Comparison of ENCODE assay signal across 14 cellular contexts in genomic region chr1:161420763-161421455, GRCh38. TPM values are rescaled to one million over a fixed set of nuclear protein-coding genes. Genes with fewer than 3 reads are reported as not detected.
DNase-seq lines count a peak whose midpoint lies in the region; ATAC-seq, FAIRE-seq and TF ChIP-seq lines count a peak whose summit lies in the region.
"Had no signal": no experiment of that assay in that cellular context is flagged by ENCODE, and none has a peak within 500 bp of the region (broad histone marks: within the 10 kb centered on the region; RNA-seq: fewer than 3 reads in every experiment).

No MANE protein-coding gene starts in this region.

- DNase-seq in BE2C (peak; percentile 64), HT-29 (ENCODE audit: low spot score) (peak; percentile 22), SK-MEL-5 (ENCODE audit: low read depth, low spot score) (peak; percentile 17), AG20443 (ENCODE audit: low spot score) (no peak), RCC 7860 (ENCODE audit: low spot score) (no peak), SKM-1 (lab: John Stamatoyannopoulos, UW; ENCODE audit: unreplicated experiment) (no peak)
- DNase-seq: activated CD8-positive, alpha-beta memory T cell treated with anti-CD3 and anti-CD28 coated beads, Interleukin-2, amount 50 U/mL, for 4 hours; NCI-H1048; small intestine had no signal

- ATAC-seq in GM18520 (IDR thresholded peaks at IDR 0.05; ENCODE audit: unreplicated experiment), result no peak

- H3K27me3 ChIP-seq in BE2C, result no peaks in the 10 kb centered on the region
- H3K27me3 ChIP-seq: vagina had no signal

- H3K4me3 ChIP-seq in BE2C (ENCODE audit: low read depth, low read length), result peak overlapping the region; percentile 70
- H3K4me3 ChIP-seq in iPS-18c (ENCODE audit: insufficient read depth, low read depth, low read length), result peak overlapping the region; percentile 47
- H3K4me3 ChIP-seq: vagina had no signal

- no peaks in the 10 kb centered on the region for H3K36me3 ChIP-seq in BE2C
- H3K36me3 ChIP-seq: vagina had no signal

- in situ Hi-C loops in SK-MEL-5 (cut with HindIII; ENCODE audit: low pct_unique_long_range_greater_than_20kb, low sequenced_read_pairs), result no loop called here

- H3K4me1 ChIP-seq in BE2C, result no peaks in the 10 kb centered on the region

- FAIRE-seq in RCC 7860 (lab: Jason Lieb, UNC), result no peak
- FAIRE-seq: small intestine had no signal

- H3K9me3 ChIP-seq in BE2C (no peaks in the 10 kb centered on the region), iPS-18c (ENCODE audit: control insufficient read depth, insufficient read depth, low read length) (peaks cover 2% of the 10 kb centered on the region)
- H3K9me3 ChIP-seq: vagina had no signal

- no peak for TF ChIP-seq CTCF in BE2C (IDR thresholded peaks at IDR 0.05; ENCODE audit: low read depth, low read length)

RNA-seq across cellular contexts. Expression of gene CFAP126, which starts 53.2 kb away (rescaled TPM):
- polyA plus RNA-seq in BE2C (2012; ENCODE audit: insufficient read depth, insufficient read length, low read depth), result 1.7 TPM
- total RNA-seq in HT-29 (2014; rRNA removed; shearing (Covaris generic)), result not detected in 2 replicates
- total RNA-seq in SK-MEL-5 (2014; rRNA removed; shearing (Covaris generic)), result not detected in 2 replicates
- not detected in 2 replicates for polyA plus RNA-seq in SK-MEL-5 (2015; cell fraction: cytosol; rRNA removed)
- polyA plus RNA-seq in SK-MEL-5 (2015; cell fraction: nucleus; rRNA removed), result not detected in 2 replicates
- total RNA-seq: natural killer cell treated with Interleukin-12 subunit alpha and Interleukin-12 subunit beta and Interleukin-15 and Interleukin-18, amount 100 ng/mL, for 72 hours; T-helper 2 cell treated with Interferon-gamma antibody and Interleukin-4, amounts not matched to agents 100 ng/mL and 5 ng/mL, for 36 hours; vagina had no signal
- polyA plus RNA-seq: small intestine had no signal

Comparison
In these comparisons a context has a peak if more than half of its experiments do, and no peak if none do; other contexts are left out.
1. DNase-seq: peak in BE2C (single experiment), HT-29 (single experiment) and SK-MEL-5 (single experiment); none in AG20443 (single experiment), RCC 7860 (single experiment) and SKM-1 (single experiment).